Comparison of ENCODE assay signal across 27 cellular contexts in the genomic region with DNA sequence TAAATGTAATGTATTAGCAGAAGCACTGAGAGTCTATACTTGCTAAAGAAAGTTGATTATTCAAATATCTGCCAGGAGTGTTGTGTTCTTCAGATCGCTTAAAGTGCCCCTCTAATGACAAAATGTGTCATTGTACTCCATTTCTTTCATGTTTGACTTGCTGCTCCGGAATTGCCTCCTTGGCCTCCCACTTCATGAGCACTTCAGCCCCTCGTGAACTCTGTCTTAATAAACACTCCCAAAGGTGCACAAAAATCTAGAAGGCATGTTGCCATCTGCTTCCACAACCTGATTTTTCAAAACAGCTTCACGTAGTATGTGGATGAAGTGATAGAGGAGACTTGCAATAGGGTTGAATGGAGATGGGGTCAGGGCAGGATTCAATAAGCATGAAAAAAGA.
"Had no signal": no experiment of that assay in that cellular context is flagged by ENCODE, and none has a peak within 500 bp of the region (broad histone marks: within the 10 kb centered on the region; RNA-seq: fewer than 3 reads in every experiment).

No MANE protein-coding gene starts in this region.

- H3K27me3 ChIP-seq: esophagus squamous epithelium, gastroesophageal sphincter had no signal

- H3K27ac ChIP-seq: epithelial cell of prostate, esophagus squamous epithelium, gastroesophageal sphincter, WERI-Rb-1 had no signal

- DNase-seq: activated B cell treated with CpG ODN at 0.5 μM for 24 hours; activated CD4-positive, alpha-beta T cell treated with anti-CD3 and anti-CD28 coated beads for 48 hours; activated CD4-positive, alpha-beta T cell treated with anti-CD3 and anti-CD28 coated beads, Interleukin-2, amount 50 U/mL, for 1 hour; activated CD4-positive, alpha-beta T cell treated with anti-CD3 and anti-CD28 coated beads, Interleukin-2, amount 50 U/mL, for 48 hours; activated CD8-positive, alpha-beta memory T cell treated with anti-CD3 and anti-CD28 coated beads for 24 hours; activated CD8-positive, alpha-beta T cell treated with anti-CD3 and anti-CD28 coated beads for 36 hours; activated effector memory CD4-positive, alpha-beta T cell treated with Interleukin-2 at 50 U/mL for 16 hours; activated gamma-delta T cell treated with Interleukin-2 at 50 U/mL for 16 hours; activated naive CD4-positive, alpha-beta T cell treated with anti-CD3 and anti-CD28 coated beads, Interleukin-2, amount 50 U/mL, for 16 hours; activated naive CD4-positive, alpha-beta T cell treated with Interleukin-2 at 50 U/mL for 16 hours; activated T-cell treated with anti-CD3 and anti-CD28 coated beads, Interleukin-2, amount 50 U/mL, for 4 hours; amniotic stem cell; anterior cingulate cortex; caudate nucleus; cortex of kidney; dermis blood vessel endothelial cell; effector CD8-positive, alpha-beta T cell; esophagus squamous epithelium; foreskin melanocyte; T-helper 1 cell; T-helper 17 cell; T1000; WERI-Rb-1 had no signal

- H3K4me1 ChIP-seq: esophagus squamous epithelium, gastroesophageal sphincter had no signal

- H3K9me3 ChIP-seq: esophagus squamous epithelium, gastroesophageal sphincter had no signal

- ATAC-seq: activated CD4-positive, CD25-positive, alpha-beta regulatory T cell treated with anti-CD3 and anti-CD28 coated beads, Interleukin-2, amount 50 U/mL, for 24 hours; activated CD8-positive, alpha-beta T cell treated with anti-CD3 and anti-CD28 coated beads for 36 hours; activated T-cell treated with anti-CD3 and anti-CD28 coated beads, Interleukin-2, amount 50 U/mL, for 4 hours; activated T-helper 17 cell treated with anti-CD3 and anti-CD28 coated beads, Interleukin-2, amount 50 U/mL, for 72 hours; gastroesophageal sphincter; T-helper 17 cell had no signal

- H3K4me3 ChIP-seq: esophagus squamous epithelium, gastroesophageal sphincter had no signal

- H3K36me3 ChIP-seq: esophagus squamous epithelium, gastroesophageal sphincter, WERI-Rb-1 had no signal
